Comparison of ENCODE assay signal across 6 cellular contexts in the genomic region with DNA sequence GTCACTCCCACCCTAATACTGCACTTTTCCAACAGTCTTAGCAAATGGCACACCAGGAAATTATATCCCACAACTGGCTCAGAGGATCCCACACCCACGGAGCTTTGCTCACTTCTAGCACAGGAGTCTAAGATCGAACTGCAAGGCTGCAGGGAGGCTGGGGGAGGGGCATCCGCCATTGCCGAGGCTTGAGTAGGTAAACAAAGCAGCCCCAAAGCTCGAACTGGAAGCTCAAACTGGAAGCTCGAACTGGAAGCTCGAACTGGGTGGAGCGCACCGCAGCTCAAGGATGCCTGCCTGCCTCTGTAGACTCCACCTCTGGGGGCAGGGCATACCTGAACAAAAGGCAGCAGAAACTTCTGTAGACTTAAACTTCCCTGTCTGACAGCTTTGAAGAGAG. TPM values are rescaled to one million over a fixed set of nuclear protein-coding genes. Genes with fewer than 3 reads are reported as not detected.
"Had no signal": no experiment of that assay in that cellular context is flagged by ENCODE, and none has a peak within 500 bp of the region (broad histone marks: within the 10 kb centered on the region; RNA-seq: fewer than 3 reads in every experiment).

No MANE protein-coding gene starts in this region.

RNA-seq across cellular contexts. Expression of gene AQP9, which starts 55.5 kb away (rescaled TPM):
- total RNA-seq: activated B cell treated with CpG ODN at 0.5 μM for 24 hours; activated CD8-positive, alpha-beta T cell treated with anti-CD3 and anti-CD28 coated beads for 36 hours; activated T-helper 17 cell treated with anti-CD3 and anti-CD28 coated beads, Interleukin-2, amount 50 U/mL, for 72 hours; astrocyte; bronchial epithelial cell; T-helper 2 cell treated with Interferon-gamma antibody and Interleukin-4, amounts not matched to agents 100 ng/mL and 5 ng/mL, for 36 hours had no signal
